In genomic region chr5:141478321-141478945, GRCh38 we compare ENCODE assay signal across 9 cellular contexts. TPM values are rescaled to one million over a fixed set of nuclear protein-coding genes. Genes with fewer than 3 reads are reported as not detected.
A peak's percentile ranks its signal among the peaks of the same experiment; 100 is the strongest.
DNase-seq lines count a peak whose midpoint lies in the region; ATAC-seq and TF ChIP-seq lines count a peak whose summit lies in the region.
"Had no signal": no experiment of that assay in that cellular context is flagged by ENCODE, and none has a peak within 500 bp of the region (broad histone marks: within the 10 kb centered on the region; RNA-seq: fewer than 3 reads in every experiment).

No MANE protein-coding gene starts in this region.

- peak overlapping the region in 20 of 59 donors; percentile 5 to 92 (median 77) for H3K27ac ChIP-seq in dorsolateral prefrontal cortex

- H3K36me3 Mint-ChIP-seq in activated CD4-positive, alpha-beta T cell treated with anti-CD3 and anti-CD28 coated beads, Interleukin-2, amount 10 ng/mL, durations not matched to agents 24 days and 14 days (ENCODE audit: low read depth): no peaks in the 10 kb centered on the region
- no peaks in the 10 kb centered on the region for H3K36me3 Mint-ChIP-seq in activated CD4-positive, alpha-beta memory T cell treated with anti-CD3 and anti-CD28 coated beads for 36 hours

- H3K9ac ChIP-seq in mucosa of stomach (ENCODE audit: low read length): no peak overlapping the region

- H3K4me1 ChIP-seq in mucosa of stomach (ENCODE audit: control insufficient read depth, insufficient read depth, low read length): peaks cover 22% of the 10 kb centered on the region

- H3K4me3 ChIP-seq in AG10803 (ENCODE audit: low read length) (peak overlapping the region; percentile 91), MG63 (peak overlapping the region; percentile 63), dorsolateral prefrontal cortex (peak overlapping the region; percentile 31 to 85 (median 69)), mucosa of stomach (ENCODE audit: low read length) (peak overlapping the region; percentile 1)

- H3K4me3 Mint-ChIP-seq in activated CD4-positive, alpha-beta T cell treated with anti-CD3 and anti-CD28 coated beads, Interleukin-2, amount 10 ng/mL, durations not matched to agents 24 days and 14 days: no peak overlapping the region
- H3K4me3 Mint-ChIP-seq in activated CD4-positive, alpha-beta memory T cell treated with anti-CD3 and anti-CD28 coated beads for 36 hours: no peak overlapping the region

- CTCF ChIA-PET in activated CD4-positive, alpha-beta memory T cell treated with anti-CD3 and anti-CD28 coated beads for 36 hours (lab: Charles Lee): interaction anchor here (0.6 to 1.3 kb wide), 7 partner anchors 17 to 89 kb away, joined by 3 to 4 read pairs (median 3); partner anchors contain the start of genes PCDHGA10 and PCDHGA12

- ATAC-seq in activated CD4-positive, CD25-positive, alpha-beta regulatory T cell treated with anti-CD3 and anti-CD28 coated beads, Interleukin-2, amount 50 U/mL, for 24 hours: no peak

- TF ChIP-seq CTCF in AG10803 (conservative IDR thresholded peaks at IDR 0.05; ENCODE audit: low read length): peak; percentile 40
- no peak for TF ChIP-seq CTCF in dorsolateral prefrontal cortex (IDR thresholded peaks at IDR 0.05 in 54 of 56, conservative IDR thresholded peaks at IDR 0.05 in 2 of 56; ENCODE audit: low read depth in 1 of 56, partially characterized antibody in 56 of 56)

- H3K27ac Mint-ChIP-seq in activated CD4-positive, alpha-beta T cell treated with anti-CD3 and anti-CD28 coated beads, Interleukin-2, amount 10 ng/mL, durations not matched to agents 24 days and 14 days: no peak overlapping the region
- H3K27ac Mint-ChIP-seq in activated CD4-positive, alpha-beta memory T cell treated with anti-CD3 and anti-CD28 coated beads for 36 hours: no peak overlapping the region

- H3K9me3 Mint-ChIP-seq in activated CD4-positive, alpha-beta T cell treated with anti-CD3 and anti-CD28 coated beads, Interleukin-2, amount 10 ng/mL, durations not matched to agents 24 days and 14 days: no peaks in the 10 kb centered on the region
- H3K9me3 Mint-ChIP-seq in activated CD4-positive, alpha-beta memory T cell treated with anti-CD3 and anti-CD28 coated beads for 36 hours: no peaks in the 10 kb centered on the region

- H3K4me1 Mint-ChIP-seq in activated CD4-positive, alpha-beta T cell treated with anti-CD3 and anti-CD28 coated beads, Interleukin-2, amount 10 ng/mL, durations not matched to agents 24 days and 14 days: peaks cover 18% of the 10 kb centered on the region
- peaks cover 20% of the 10 kb centered on the region for H3K4me1 Mint-ChIP-seq in activated CD4-positive, alpha-beta memory T cell treated with anti-CD3 and anti-CD28 coated beads for 36 hours (ENCODE audit: low read depth)

- H3K27me3 ChIP-seq in MG63 (no peaks in the 10 kb centered on the region), dorsolateral prefrontal cortex (peaks cover 0 to 67% (median 0%) of the 10 kb centered on the region in 45 donors), mucosa of stomach (ENCODE audit: control insufficient read depth, insufficient read depth, low read length) (peaks cover 28% of the 10 kb centered on the region)

- DNase-seq in AG10803 (ENCODE audit: low read depth): peak; percentile 56
- DNase-seq in MG63: peak; percentile 32
- DNase-seq in dorsolateral prefrontal cortex: peak in 1 of 10 donors; percentile 71
- DNase-seq in NCI-H2107 treated with DMSO at 0.1 percent for 48 hours (lab: John Stamatoyannopoulos, UW; ENCODE audit: unreplicated experiment): no peak
- DNase-seq in activated CD4-positive, alpha-beta T cell treated with anti-CD3 and anti-CD28 coated beads, Interleukin-2, amount 10 ng/mL, durations not matched to agents 24 days and 14 days: no peak
- DNase-seq in activated CD4-positive, alpha-beta memory T cell treated with anti-CD3 and anti-CD28 coated beads for 36 hours: no peak
- DNase-seq: activated CD4-positive, alpha-beta T cell treated with anti-CD3 and anti-CD28 coated beads for 1 hour had no signal

- H3K36me3 ChIP-seq in MG63 (peaks cover 38% of the 10 kb centered on the region), mucosa of stomach (ENCODE audit: control insufficient read depth, insufficient read depth, low read length) (no peaks in the 10 kb centered on the region)

- H3K27me3 Mint-ChIP-seq in activated CD4-positive, alpha-beta T cell treated with anti-CD3 and anti-CD28 coated beads, Interleukin-2, amount 10 ng/mL, durations not matched to agents 24 days and 14 days: peaks cover 73% of the 10 kb centered on the region
- peaks cover 61% of the 10 kb centered on the region for H3K27me3 Mint-ChIP-seq in activated CD4-positive, alpha-beta memory T cell treated with anti-CD3 and anti-CD28 coated beads for 36 hours

- H3K9me3 ChIP-seq in MG63: no peaks in the 10 kb centered on the region
- H3K9me3 ChIP-seq in mucosa of stomach (ENCODE audit: control insufficient read depth, low read length): no peaks in the 10 kb centered on the region

- intact Hi-C loops in dorsolateral prefrontal cortex (cut with DNase I): loop anchor here in 1 of 2 donors (5.0 kb wide), 1 partner anchor 34 kb away; no protein-coding TSS in a partner anchor
- intact Hi-C loops in activated CD4-positive, alpha-beta T cell treated with anti-CD3 and anti-CD28 coated beads, Interleukin-2, amount 10 ng/mL, durations not matched to agents 24 days and 14 days (cut with micrococcal nuclease): loop anchor here (5.0 kb wide), 2 partner anchors 56 to 79 kb away; partner anchors contain the start of gene PCDHGA11
- intact Hi-C loops in activated CD4-positive, alpha-beta memory T cell treated with anti-CD3 and anti-CD28 coated beads for 36 hours (cut with micrococcal nuclease): loop anchor here (5.0 kb wide), 2 partner anchors 56 to 84 kb away; partner anchors contain the start of gene PCDHGA11

- POLR2A ChIA-PET in activated CD4-positive, alpha-beta memory T cell treated with anti-CD3 and anti-CD28 coated beads for 36 hours (lab: Charles Lee): no interaction called here

RNA-seq across cellular contexts. Expression of gene PCDHGC3, which starts 2.7 kb away (rescaled TPM):
- total RNA-seq in MG63 (2014; rRNA removed; shearing (Covaris generic); ENCODE audit: low replicate concordance): 42.3 and 49.8 TPM in 2 replicates
- total RNA-seq in dorsolateral prefrontal cortex: 100 to 1,000 TPM in 119 of 120 experiments, 10 to 100 TPM in 1; 96.7 to 415 (median 161) TPM
- 0.24 and 0.58 TPM in 2 replicates for total RNA-seq in activated CD4-positive, alpha-beta T cell treated with anti-CD3 and anti-CD28 coated beads, Interleukin-2, amount 10 ng/mL, durations not matched to agents 24 days and 14 days
- not detected for total RNA-seq in activated CD4-positive, alpha-beta memory T cell treated with anti-CD3 and anti-CD28 coated beads for 36 hours

RNA-seq across cellular contexts. Expression of gene PCDHGC4, which starts 6.4 kb away (rescaled TPM):
- total RNA-seq in MG63 (2014; rRNA removed; shearing (Covaris generic); ENCODE audit: low replicate concordance): not detected in 2 replicates
- total RNA-seq in dorsolateral prefrontal cortex: 10 to 100 TPM in 118 of 120 experiments, 1 to 10 TPM in 2; 9.0 to 35.3 (median 19.4) TPM
- not detected in 2 replicates for total RNA-seq in activated CD4-positive, alpha-beta T cell treated with anti-CD3 and anti-CD28 coated beads, Interleukin-2, amount 10 ng/mL, durations not matched to agents 24 days and 14 days
- total RNA-seq in activated CD4-positive, alpha-beta memory T cell treated with anti-CD3 and anti-CD28 coated beads for 36 hours: not detected

RNA-seq across cellular contexts. Expression of gene PCDHGC5, which starts 10.4 kb away (rescaled TPM):
- 0.46 TPM in 1 of 2 replicates, not detected in the other for total RNA-seq in MG63 (2014; rRNA removed; shearing (Covaris generic); ENCODE audit: low replicate concordance)
- total RNA-seq in dorsolateral prefrontal cortex: 10 to 100 TPM; 21.8 to 82.1 (median 50.7) TPM
- not detected in 2 replicates for total RNA-seq in activated CD4-positive, alpha-beta T cell treated with anti-CD3 and anti-CD28 coated beads, Interleukin-2, amount 10 ng/mL, durations not matched to agents 24 days and 14 days
- total RNA-seq in activated CD4-positive, alpha-beta memory T cell treated with anti-CD3 and anti-CD28 coated beads for 36 hours: not detected

RNA-seq across cellular contexts. Expression of gene PCDHGA12, which starts 48.1 kb away (rescaled TPM):
- not detected in 2 replicates for total RNA-seq in MG63 (2014; rRNA removed; shearing (Covaris generic); ENCODE audit: low replicate concordance)
- 10 to 100 TPM in 113 of 120 experiments, 1 to 10 TPM in 7; 8.0 to 37.5 (median 15.4) TPM for total RNA-seq in dorsolateral prefrontal cortex
- total RNA-seq in activated CD4-positive, alpha-beta T cell treated with anti-CD3 and anti-CD28 coated beads, Interleukin-2, amount 10 ng/mL, durations not matched to agents 24 days and 14 days: 0.12 and 0.16 TPM in 2 replicates
- total RNA-seq in activated CD4-positive, alpha-beta memory T cell treated with anti-CD3 and anti-CD28 coated beads for 36 hours: under 1 TPM in 1 of 2 experiments, not detected in 1; 0.07 TPM

RNA-seq across cellular contexts. Expression of gene PCDHGA11, which starts 57.6 kb away (rescaled TPM):
- not detected in 2 replicates for total RNA-seq in MG63 (2014; rRNA removed; shearing (Covaris generic); ENCODE audit: low replicate concordance)
- 10 to 100 TPM in 22 of 120 experiments, 1 to 10 TPM in 98; 3.7 to 17.2 (median 7.7) TPM for total RNA-seq in dorsolateral prefrontal cortex
- 0.23 and 0.31 TPM in 2 replicates for total RNA-seq in activated CD4-positive, alpha-beta T cell treated with anti-CD3 and anti-CD28 coated beads, Interleukin-2, amount 10 ng/mL, durations not matched to agents 24 days and 14 days
- total RNA-seq in activated CD4-positive, alpha-beta memory T cell treated with anti-CD3 and anti-CD28 coated beads for 36 hours: under 1 TPM in 1 of 2 experiments, not detected in 1; 0.05 TPM

Comparison
In these comparisons a context has a peak if more than half of its experiments do, and no peak if none do; other contexts are left out.
1. DNase-seq: peak in AG10803 (single experiment) and MG63 (single experiment); none in NCI-H2107 treated with DMSO at 0.1 percent for 48 hours (single experiment), activated CD4-positive, alpha-beta T cell treated with anti-CD3 and anti-CD28 coated beads, Interleukin-2, amount 10 ng/mL, durations not matched to agents 24 days and 14 days (single experiment) and activated CD4-positive, alpha-beta memory T cell treated with anti-CD3 and anti-CD28 coated beads for 36 hours (single experiment).
2. H3K4me3 ChIP-seq: peak in every context shown above with its lines; median percentile 91 in AG10803; 69 in dorsolateral prefrontal cortex; 63 in MG63; 1 in mucosa of stomach.
3. RNA of gene PCDHGC3, which starts 2.7 kb away (total RNA-seq): 96.7 to 415 TPM in dorsolateral prefrontal cortex and 42.3 to 49.8 TPM in MG63; 0.24 to 0.58 TPM in activated CD4-positive, alpha-beta T cell treated with anti-CD3 and anti-CD28 coated beads, Interleukin-2, amount 10 ng/mL, durations not matched to agents 24 days and 14 days and not detected in activated CD4-positive, alpha-beta memory T cell treated with anti-CD3 and anti-CD28 coated beads for 36 hours; every median in the first group is over 10 times any median in the second.
4. RNA of gene PCDHGC5, which starts 10.4 kb away (total RNA-seq): 21.8 to 82.1 TPM in dorsolateral prefrontal cortex; 0.46 TPM in MG63, not detected in activated CD4-positive, alpha-beta memory T cell treated with anti-CD3 and anti-CD28 coated beads for 36 hours and not detected in activated CD4-positive, alpha-beta T cell treated with anti-CD3 and anti-CD28 coated beads, Interleukin-2, amount 10 ng/mL, durations not matched to agents 24 days and 14 days; every median in the first group is over 10 times any median in the second.